In the genomic region with DNA sequence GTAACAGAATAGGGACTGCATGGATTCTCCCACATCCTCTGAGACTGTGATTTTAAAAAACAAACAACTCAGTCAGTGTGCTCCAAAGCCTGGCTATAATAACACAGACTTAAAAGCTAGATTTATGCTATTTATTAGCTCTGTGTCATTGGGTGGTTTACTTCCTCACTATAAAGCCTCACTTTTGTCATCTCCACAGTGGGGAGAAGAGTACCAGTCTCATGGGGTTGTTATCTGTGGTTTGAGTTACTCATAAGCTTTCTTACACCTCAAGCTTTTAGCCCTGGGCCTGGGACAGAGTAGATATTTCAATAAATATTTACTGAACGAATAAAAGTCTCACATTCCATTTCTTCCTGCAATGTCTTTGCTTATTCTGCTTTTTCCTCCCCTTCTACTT, we compare ENCODE assay signal across 10 cellular contexts. TPM values are rescaled to one million over a fixed set of nuclear protein-coding genes. Genes with fewer than 3 reads are reported as not detected.
DNase-seq lines count a peak whose midpoint lies in the region; ATAC-seq, FAIRE-seq and TF ChIP-seq lines count a peak whose summit lies in the region.
"Had no signal": no experiment of that assay in that cellular context is flagged by ENCODE, and none has a peak within 500 bp of the region (broad histone marks: within the 10 kb centered on the region; RNA-seq: fewer than 3 reads in every experiment).

No MANE protein-coding gene starts in this region.

- H3K27ac Mint-ChIP-seq in activated naive CD4-positive, alpha-beta T cell treated with anti-CD3 and anti-CD28 coated beads, Interleukin-2, amount 50 U/mL, for 72 hours = peak overlapping the region in 1 of 2 donors; percentile 69

- WGBS in neuronal stem cell (ENCODE audit: extremely low coverage in 2 of 2, insufficient read length in 2 of 2, insufficient replicate concordance in 1 of 2), 2 donors = no CpG with 5 or more reads among the region's 1 CpG

- H3K27me3 ChIP-seq in thoracic aorta (replicated peaks; ENCODE audit: insufficient read depth) = no peaks in the 10 kb centered on the region
- H3K27me3 ChIP-seq in neuronal stem cell (ENCODE audit: control insufficient read depth in 3 of 3, insufficient read depth in 3 of 3, low read depth in 1 of 3, low read length in 3 of 3) = no peaks in the 10 kb centered on the region

- no peaks in the 10 kb centered on the region for H3K36me3 ChIP-seq in thoracic aorta
- no peaks in the 10 kb centered on the region for H3K36me3 ChIP-seq in neuronal stem cell (replicated peaks in 1 of 2; ENCODE audit: control insufficient read depth in 2 of 2, insufficient read depth in 2 of 2, low read length in 2 of 2)

- no peaks in the 10 kb centered on the region for H3K9me3 Mint-ChIP-seq in activated naive CD4-positive, alpha-beta T cell treated with anti-CD3 and anti-CD28 coated beads, Interleukin-2, amount 50 U/mL, for 72 hours

- no peak overlapping the region for H3K23ac ChIP-seq in neuronal stem cell (ENCODE audit: low read depth, low read length, poor library complexity)

- H3K4me3 ChIP-seq in thoracic aorta = peak overlapping the region; percentile 41
- no peak overlapping the region for H3K4me3 ChIP-seq in neuronal stem cell (ENCODE audit: low read length in 2 of 2)

- no peak overlapping the region for H3K9ac ChIP-seq in neuronal stem cell (ENCODE audit: low read depth, low read length, poor library complexity)

- H3K4me1 ChIP-seq in thoracic aorta (ENCODE audit: control insufficient read depth in 1 of 2, low read depth in 2 of 2) (peaks cover 9 to 36% of the 10 kb centered on the region in 2 donors), neuronal stem cell (ENCODE audit: control insufficient read depth in 2 of 2, insufficient read depth in 1 of 2, low read depth in 1 of 2, low read length in 2 of 2) (peaks cover 9 to 11% of the 10 kb centered on the region in 2 donors)

- FAIRE-seq in endometrium (lab: Jason Lieb, UNC) = peak; percentile 26

- no peak overlapping the region for H4K91ac ChIP-seq in neuronal stem cell (ENCODE audit: low read depth, low read length, poor library complexity)

- no peak for DNase-seq in activated naive CD4-positive, alpha-beta T cell treated with anti-CD3 and anti-CD28 coated beads, Interleukin-2, amount 50 U/mL, for 72 hours (ENCODE audit: low spot score in 2 of 2)
- DNase-seq in activated naive CD4-positive, alpha-beta T cell treated with anti-CD3 and anti-CD28 coated beads, Interleukin-2, amount 50 U/mL, for 16 hours = no peak
- DNase-seq in NAMALWA (ENCODE audit: low spot score) (peak; percentile 42), thoracic aorta (ENCODE audit: low spot score) (no peak), neuronal stem cell (ENCODE audit: low spot score) (no peak), GM10248 (ENCODE audit: extremely low spot score) (no peak)
- DNase-seq: glutamatergic neuron, H9 had no signal

- no peak overlapping the region for H2AFZ ChIP-seq in neuronal stem cell (ENCODE audit: low read length)

- no peak overlapping the region for H2AK5ac ChIP-seq in neuronal stem cell (ENCODE audit: low read depth, low read length)

- peaks cover 4 to 16% of the 10 kb centered on the region in 2 donors for H3K36me3 Mint-ChIP-seq in activated naive CD4-positive, alpha-beta T cell treated with anti-CD3 and anti-CD28 coated beads, Interleukin-2, amount 50 U/mL, for 72 hours

- no peak overlapping the region for H3K4ac ChIP-seq in neuronal stem cell (ENCODE audit: low read length)

- TF ChIP-seq CTCF in thoracic aorta (IDR thresholded peaks at IDR 0.05) (no peak), GM10248 (IDR thresholded peaks at IDR 0.05; ENCODE audit: control extremely low read depth, extremely low read depth, low read depth, missing control alignments) (no peak)

- no peak overlapping the region for H2BK12ac ChIP-seq in neuronal stem cell (ENCODE audit: low read length)

- ATAC-seq in activated naive CD4-positive, alpha-beta T cell treated with anti-CD3 and anti-CD28 coated beads, Interleukin-2, amount 50 U/mL, for 72 hours = peak; percentile 18 to 52
- ATAC-seq in thoracic aorta (ENCODE audit: insufficient number of reproducible peaks, low FRiP score, low read depth) (no peak), GM19467 (IDR thresholded peaks at IDR 0.05; ENCODE audit: unreplicated experiment) (no peak)

- H3K9me3 ChIP-seq in thoracic aorta (no peaks in the 10 kb centered on the region), neuronal stem cell (replicated peaks in 1 of 2; ENCODE audit: control insufficient read depth in 2 of 2, insufficient read depth in 1 of 2, low read depth in 1 of 2, low read length in 2 of 2) (no peaks in the 10 kb centered on the region)

- H2BK120ac ChIP-seq in neuronal stem cell (ENCODE audit: low read depth, low read length) = no peak overlapping the region

- POLR2A ChIA-PET in GM10248 (lab: Yijun Ruan, JAX) = no interaction called here

- H3K27ac ChIP-seq in thoracic aorta (peak overlapping the region in 1 of 2 donors; percentile 44), neuronal stem cell (replicated peaks; ENCODE audit: low read length) (no peak overlapping the region)

- H4K8ac ChIP-seq in neuronal stem cell (ENCODE audit: low read depth, low read length) = no peak overlapping the region

- H2BK15ac ChIP-seq in neuronal stem cell (ENCODE audit: low read length) = no peak overlapping the region

- peaks cover 6% of the 10 kb centered on the region for H3K79me1 ChIP-seq in neuronal stem cell (ENCODE audit: low read depth, low read length)

- no peak overlapping the region for H3K4me2 ChIP-seq in neuronal stem cell (ENCODE audit: insufficient read depth, low read length, poor library complexity, severe bottlenecking)

- no peak overlapping the region for H3K14ac ChIP-seq in neuronal stem cell (ENCODE audit: low read length)

- H2BK5ac ChIP-seq in neuronal stem cell (ENCODE audit: low read length) = no peak overlapping the region

- no peak overlapping the region for H3K18ac ChIP-seq in neuronal stem cell (ENCODE audit: low read length)

- CTCF ChIA-PET in GM10248 (lab: Yijun Ruan, JAX) = interaction anchor here (1.1 to 5.8 kb wide), 13 partner anchors 9 to 979 kb away, joined by 3 to 54 read pairs (median 6); a partner anchor contains a TSS

RNA-seq across cellular contexts. Expression of a gene that starts 5.3 kb away (rescaled TPM):
- 10 to 100 TPM; 39.2 to 65.0 TPM for total RNA-seq in activated naive CD4-positive, alpha-beta T cell treated with anti-CD3 and anti-CD28 coated beads, Interleukin-2, amount 50 U/mL, for 72 hours
- total RNA-seq in thoracic aorta = 10 to 100 TPM; 37.2 to 79.7 TPM
- polyA plus RNA-seq in neuronal stem cell (2013, experiment 1 of 2) = 27.8 TPM
- polyA plus RNA-seq in neuronal stem cell (2013, experiment 2 of 2) = 26.3 TPM

Comparison
In these comparisons a context has a peak if more than half of its experiments do, and no peak if none do; other contexts are left out.
1. ATAC-seq: peak in activated naive CD4-positive, alpha-beta T cell treated with anti-CD3 and anti-CD28 coated beads, Interleukin-2, amount 50 U/mL, for 72 hours (2 of 2); none in thoracic aorta (single experiment) and GM19467 (single experiment).